8 cellular contexts compared by ENCODE assay signal in the genomic region with DNA sequence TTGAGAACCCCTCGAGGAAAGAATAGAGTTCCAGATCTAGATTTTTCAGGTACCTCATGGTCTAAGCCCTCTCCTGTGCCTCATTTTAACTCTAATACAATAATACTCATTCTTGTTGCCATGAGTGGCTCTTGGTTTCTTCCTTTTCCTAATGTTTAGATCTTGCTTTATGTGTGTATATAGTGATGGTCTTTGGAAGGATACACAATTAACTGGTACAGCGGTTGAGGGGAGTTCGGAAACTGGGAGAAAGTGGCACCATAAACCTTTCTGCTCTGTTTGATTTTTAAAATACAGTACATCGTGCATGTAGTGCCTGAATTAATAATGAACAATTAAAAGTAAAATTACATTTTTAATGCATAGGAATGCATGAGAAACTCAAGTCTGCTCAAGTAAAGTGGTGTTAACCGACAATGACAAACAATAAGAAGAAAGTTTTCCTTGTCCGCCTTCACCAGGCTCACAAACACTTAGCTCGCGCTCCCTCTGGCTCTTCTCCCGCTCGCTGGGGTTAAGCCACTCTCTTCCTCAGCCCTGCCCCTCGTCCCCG. TPM values are rescaled to one million over a fixed set of nuclear protein-coding genes. Genes with fewer than 3 reads are reported as not detected.
DNase-seq lines count a peak whose midpoint lies in the region; ATAC-seq, FAIRE-seq and TF ChIP-seq lines count a peak whose summit lies in the region.

No MANE protein-coding gene starts in this region.

- DNase-seq in astrocyte (ENCODE audit: low read depth): no peak
- DNase-seq in naive thymus-derived CD4-positive, alpha-beta T cell: no peak
- DNase-seq in SKM-1 treated with dmso at 0.1 percent for 144 hours (lab: John Stamatoyannopoulos, UW; ENCODE audit: unreplicated experiment): no peak
- no peak for DNase-seq in mucosa of gallbladder (ENCODE audit: low spot score)
- no peak for DNase-seq in activated CD4-positive, alpha-beta T cell treated with anti-CD3 and anti-CD28 coated beads, Interleukin-2, amount 50 U/mL, for 48 hours

- no peaks in the 10 kb centered on the region for H3K27me3 Mint-ChIP-seq in astrocyte (ENCODE audit: low read depth, unreplicated experiment)
- H3K27me3 Mint-ChIP-seq in naive thymus-derived CD4-positive, alpha-beta T cell: peaks cover 0 to 3% (median 0%) of the 10 kb centered on the region in 5 donors

- H3K4me1 Mint-ChIP-seq in astrocyte (ENCODE audit: low read depth, unreplicated experiment): peaks cover 16% of the 10 kb centered on the region
- H3K4me1 Mint-ChIP-seq in naive thymus-derived CD4-positive, alpha-beta T cell: peaks cover 23 to 46% (median 37%) of the 10 kb centered on the region in 7 donors

- CTCF ChIA-PET in naive thymus-derived CD4-positive, alpha-beta T cell (lab: Charles Lee): interaction anchor here (0.7 to 0.9 kb wide), 2 partner anchors 10 to 182 kb away, joined by 3 to 4 read pairs; no protein-coding TSS in a partner anchor

- POLR2A ChIA-PET in naive thymus-derived CD4-positive, alpha-beta T cell (lab: Charles Lee): interaction anchor here (0.7 to 2.8 kb wide), 17 partner anchors 9 to 310 kb away, joined by 3 to 13 read pairs (median 7); a partner anchor contains a TSS

- TF ChIP-seq CTCF in astrocyte (IDR thresholded peaks at IDR 0.05; ENCODE audit: insufficient read depth, low read depth, low read length): no peak

- H3K9ac ChIP-seq in ES-I3 (ENCODE audit: low read depth, low read length) (peak overlapping the region; percentile 53; the same call in 1 of the 2 replicates), astrocyte (ENCODE audit: low read length) (peak overlapping the region; percentile 20)

- peaks cover 35% of the 10 kb centered on the region for H3K79me2 ChIP-seq in astrocyte (ENCODE audit: insufficient read depth, low read length)

- peak overlapping the region; percentile 85 for H3K27ac Mint-ChIP-seq in astrocyte (ENCODE audit: unreplicated experiment)
- peak overlapping the region; percentile 76 to 92 (median 88) for H3K27ac Mint-ChIP-seq in naive thymus-derived CD4-positive, alpha-beta T cell

- ATAC-seq in HG02840 (IDR thresholded peaks at IDR 0.05; ENCODE audit: low FRiP score, unreplicated experiment) (peak; percentile 2), HG03571 (IDR thresholded peaks at IDR 0.05; ENCODE audit: unreplicated experiment) (no peak)
- ATAC-seq in naive thymus-derived CD4-positive, alpha-beta T cell: no peak

- no peak overlapping the region for H3K27ac ChIP-seq in astrocyte (ENCODE audit: low read depth, low read length)
- H3K27ac ChIP-seq in naive thymus-derived CD4-positive, alpha-beta T cell (ENCODE audit: low read depth, low read length): peak overlapping the region; percentile 86

- no peaks in the 10 kb centered on the region for H3K9me3 ChIP-seq in ES-I3 (ENCODE audit: control insufficient read depth, insufficient read depth, low read length)
- H3K9me3 ChIP-seq in astrocyte (ENCODE audit: insufficient read depth, low read depth, low read length): no peaks in the 10 kb centered on the region
- H3K9me3 ChIP-seq in naive thymus-derived CD4-positive, alpha-beta T cell (ENCODE audit: control insufficient read depth in 2 of 3, low read length in 3 of 3): no peaks in the 10 kb centered on the region

- H3K4me1 ChIP-seq in ES-I3 (ENCODE audit: insufficient read depth, low read length): peaks cover 5% of the 10 kb centered on the region
- H3K4me1 ChIP-seq in astrocyte (ENCODE audit: insufficient read depth, low read length): peaks cover 19% of the 10 kb centered on the region
- peaks cover 13 to 24% of the 10 kb centered on the region in 2 donors for H3K4me1 ChIP-seq in naive thymus-derived CD4-positive, alpha-beta T cell (ENCODE audit: control insufficient read depth in 2 of 2, insufficient read depth in 2 of 2, low read length in 2 of 2)

- H4K20me1 ChIP-seq in astrocyte (ENCODE audit: insufficient read depth, low read length): peaks cover 28% of the 10 kb centered on the region

- FAIRE-seq in astrocyte (lab: Jason Lieb, UNC): no peak

- H3K36me3 ChIP-seq in ES-I3 (ENCODE audit: insufficient read depth, low read length) (no peaks in the 10 kb centered on the region), astrocyte (ENCODE audit: insufficient read depth, low read length) (no peaks in the 10 kb centered on the region)
- H3K36me3 ChIP-seq in naive thymus-derived CD4-positive, alpha-beta T cell (ENCODE audit: control insufficient read depth in 2 of 3, insufficient read depth in 3 of 3, low read length in 3 of 3): no peaks in the 10 kb centered on the region

- peak overlapping the region; percentile 96 for H3K4me2 ChIP-seq in astrocyte (ENCODE audit: low read length)

- peaks cover 4% of the 10 kb centered on the region for H3K36me3 Mint-ChIP-seq in astrocyte (ENCODE audit: low read depth, unreplicated experiment)
- peaks cover 0 to 7% (median 4%) of the 10 kb centered on the region in 5 donors for H3K36me3 Mint-ChIP-seq in naive thymus-derived CD4-positive, alpha-beta T cell

- H3K9me3 Mint-ChIP-seq in astrocyte (ENCODE audit: unreplicated experiment): peaks cover 1% of the 10 kb centered on the region
- H3K9me3 Mint-ChIP-seq in naive thymus-derived CD4-positive, alpha-beta T cell: no peaks in the 10 kb centered on the region

- H3K4me3 ChIP-seq in astrocyte (ENCODE audit: insufficient read depth, low read depth, low read length): peak overlapping the region; percentile 81
- peak overlapping the region; percentile 82 for H3K4me3 ChIP-seq in naive thymus-derived CD4-positive, alpha-beta T cell (ENCODE audit: low read length)

- no peaks in the 10 kb centered on the region for H3K27me3 ChIP-seq in astrocyte (ENCODE audit: insufficient read depth, low read length)
- H3K27me3 ChIP-seq in naive thymus-derived CD4-positive, alpha-beta T cell (ENCODE audit: control insufficient read depth in 2 of 2, insufficient read depth in 2 of 2, low read length in 2 of 2): no peaks in the 10 kb centered on the region

- peak overlapping the region; percentile 58 for H2AFZ ChIP-seq in astrocyte (ENCODE audit: low read depth, low read length)

- peak overlapping the region; percentile 98 for H3K4me3 Mint-ChIP-seq in astrocyte (ENCODE audit: unreplicated experiment)
- peak overlapping the region; percentile 83 to 99 (median 95) for H3K4me3 Mint-ChIP-seq in naive thymus-derived CD4-positive, alpha-beta T cell

- intact Hi-C loops in naive thymus-derived CD4-positive, alpha-beta T cell (cut with micrococcal nuclease): loop anchor here (1.0 to 10.0 kb wide), 14 partner anchors 15 to 1449 kb away; a partner anchor contains a TSS

RNA-seq across cellular contexts. Expression of a gene that starts 0.4 kb away (rescaled TPM):
- total RNA-seq in astrocyte (73.2 and 74.0 TPM in 2 replicates), mucosa of gallbladder (88.2 TPM)
- total RNA-seq in naive thymus-derived CD4-positive, alpha-beta T cell: 10 to 100 TPM; 33.5 to 52.1 (median 45.2) TPM
- polyA plus RNA-seq in naive thymus-derived CD4-positive, alpha-beta T cell: 10 to 100 TPM; 52.5 to 54.3 TPM

RNA-seq across cellular contexts. Expression of a gene that starts 21.1 kb away (rescaled TPM):
- total RNA-seq in astrocyte (7.4 and 7.8 TPM in 2 replicates), mucosa of gallbladder (11.4 TPM)
- total RNA-seq in naive thymus-derived CD4-positive, alpha-beta T cell: 1 to 10 TPM; 3.0 to 9.6 (median 3.3) TPM
- polyA plus RNA-seq in naive thymus-derived CD4-positive, alpha-beta T cell: 1 to 10 TPM; 3.5 to 3.8 TPM

RNA-seq across cellular contexts. Expression of a gene that starts 37.9 kb away (rescaled TPM):
- total RNA-seq in astrocyte (0.43 TPM in 1 of 2 replicates, not detected in the other), mucosa of gallbladder (0.12 TPM)
- not detected for total RNA-seq in naive thymus-derived CD4-positive, alpha-beta T cell
- polyA plus RNA-seq in naive thymus-derived CD4-positive, alpha-beta T cell: not detected
